ENCODE assay signal across 8 cellular contexts in genomic region chr11:68854273-68854958, GRCh38. TPM values are rescaled to one million over a fixed set of nuclear protein-coding genes. Genes with fewer than 3 reads are reported as not detected.
DNase-seq lines count a peak whose midpoint lies in the region; ATAC-seq and TF ChIP-seq lines count a peak whose summit lies in the region.

No MANE protein-coding gene starts in this region.

- no peak overlapping the region for H3K27ac Mint-ChIP-seq in CD4-positive, alpha-beta memory T cell
- H3K27ac Mint-ChIP-seq in WTC11 (no peak overlapping the region), progenitor cell of endocrine pancreas (no peak overlapping the region)
- no peak overlapping the region for H3K27ac Mint-ChIP-seq in stimulated activated naive B cell treated with anti-CD40 and anti-IgM and Interleukin-4, amounts not matched to agents 10 μg/mL and 1 μg/mL and 100 μg/mL, for 72 hours

- POLR2A ChIA-PET in CD4-positive, alpha-beta memory T cell (lab: Charles Lee; ENCODE audit: partially characterized antibody): interaction anchor here (0.8 to 2.5 kb wide), 2 partner anchors 11 to 14 kb away, joined by 4 to 16 read pairs; no protein-coding TSS in a partner anchor
- POLR2A ChIA-PET in WTC11 (lab: Charles Lee): interaction anchor here (0.7 to 1.5 kb wide), 3 partner anchors 10 to 19 kb away, joined by 3 to 6 read pairs (median 4); no protein-coding TSS in a partner anchor

- intact Hi-C loops in CD4-positive, alpha-beta memory T cell (cut with micrococcal nuclease): no loop called here

- H3K4me1 Mint-ChIP-seq in CD4-positive, alpha-beta memory T cell: peaks cover 0 to 11% (median 2%) of the 10 kb centered on the region in 4 donors
- H3K4me1 Mint-ChIP-seq in WTC11 (peaks cover 11% of the 10 kb centered on the region), progenitor cell of endocrine pancreas (ENCODE audit: low read depth) (no peaks in the 10 kb centered on the region)
- peaks cover 0 to 5% of the 10 kb centered on the region in 2 donors for H3K4me1 Mint-ChIP-seq in stimulated activated naive B cell treated with anti-CD40 and anti-IgM and Interleukin-4, amounts not matched to agents 10 μg/mL and 1 μg/mL and 100 μg/mL, for 72 hours

- H3K4me3 ChIP-seq in CD4-positive, alpha-beta memory T cell (ENCODE audit: low read length in 2 of 2): no peak overlapping the region
- H3K4me3 ChIP-seq in iPS-15b (ENCODE audit: low read depth, low read length): peak overlapping the region; percentile 81

- TF ChIP-seq CTCF in WTC11 (IDR thresholded peaks at IDR 0.05): no peak
- TF ChIP-seq CTCF in progenitor cell of endocrine pancreas (IDR thresholded peaks at IDR 0.05; ENCODE audit: unreplicated experiment): no peak

- H3K36me3 ChIP-seq in CD4-positive, alpha-beta memory T cell (ENCODE audit: insufficient read depth, low read length): no peaks in the 10 kb centered on the region
- H3K36me3 ChIP-seq in iPS-15b (ENCODE audit: control insufficient read depth, insufficient read depth, low read length): no peaks in the 10 kb centered on the region

- peak overlapping the region in 6 of 8 donors; percentile 16 to 70 (median 58) for H3K4me3 Mint-ChIP-seq in CD4-positive, alpha-beta memory T cell
- H3K4me3 Mint-ChIP-seq in WTC11 (peak overlapping the region; percentile 82), progenitor cell of endocrine pancreas (ENCODE audit: low read depth) (peak overlapping the region; percentile 35)
- H3K4me3 Mint-ChIP-seq in stimulated activated naive B cell treated with anti-CD40 and anti-IgM and Interleukin-4, amounts not matched to agents 10 μg/mL and 1 μg/mL and 100 μg/mL, for 72 hours: peak overlapping the region in 1 of 2 donors; percentile 21

- no peak overlapping the region for H3K27ac ChIP-seq in CD4-positive, alpha-beta memory T cell (ENCODE audit: low read depth, low read length)

- no peak for DNase-seq in CD4-positive, alpha-beta memory T cell
- DNase-seq in WTC11 (ENCODE audit: low spot score): no peak
- no peak for DNase-seq in progenitor cell of endocrine pancreas (ENCODE audit: low spot score, unreplicated experiment)
- DNase-seq in NCI-H1105 (lab: John Stamatoyannopoulos, UW): no peak
- DNase-seq in Ammon's horn (ENCODE audit: low spot score): no peak
- no peak for DNase-seq in activated effector memory CD4-positive, alpha-beta T cell treated with Interleukin-2 at 50 U/mL for 16 hours
- no peak for DNase-seq in stimulated activated naive B cell treated with anti-CD40 and anti-IgM and Interleukin-4, amounts not matched to agents 10 μg/mL and 1 μg/mL and 100 μg/mL, for 72 hours

- peak overlapping the region; percentile 24 for H3K9ac ChIP-seq in iPS-15b (ENCODE audit: low read depth, low read length)

- H3K9me3 Mint-ChIP-seq in CD4-positive, alpha-beta memory T cell: peaks cover 0 to 2% (median 0%) of the 10 kb centered on the region in 8 donors
- H3K9me3 Mint-ChIP-seq in WTC11 (peaks cover 7% of the 10 kb centered on the region), progenitor cell of endocrine pancreas (ENCODE audit: low read depth) (peaks cover 3% of the 10 kb centered on the region)
- no peaks in the 10 kb centered on the region for H3K9me3 Mint-ChIP-seq in stimulated activated naive B cell treated with anti-CD40 and anti-IgM and Interleukin-4, amounts not matched to agents 10 μg/mL and 1 μg/mL and 100 μg/mL, for 72 hours

- H3K36me3 Mint-ChIP-seq in CD4-positive, alpha-beta memory T cell: no peaks in the 10 kb centered on the region
- H3K36me3 Mint-ChIP-seq in WTC11: no peaks in the 10 kb centered on the region
- H3K36me3 Mint-ChIP-seq in progenitor cell of endocrine pancreas (ENCODE audit: insufficient read depth): no peaks in the 10 kb centered on the region
- H3K36me3 Mint-ChIP-seq in stimulated activated naive B cell treated with anti-CD40 and anti-IgM and Interleukin-4, amounts not matched to agents 10 μg/mL and 1 μg/mL and 100 μg/mL, for 72 hours: no peaks in the 10 kb centered on the region

- peaks cover 18 to 21% of the 10 kb centered on the region in 2 donors for H3K27me3 Mint-ChIP-seq in CD4-positive, alpha-beta memory T cell
- peaks cover 26% of the 10 kb centered on the region for H3K27me3 Mint-ChIP-seq in WTC11 (ENCODE audit: low read depth)
- peaks cover 29% of the 10 kb centered on the region for H3K27me3 Mint-ChIP-seq in progenitor cell of endocrine pancreas
- H3K27me3 Mint-ChIP-seq in stimulated activated naive B cell treated with anti-CD40 and anti-IgM and Interleukin-4, amounts not matched to agents 10 μg/mL and 1 μg/mL and 100 μg/mL, for 72 hours: peaks cover 19 to 22% of the 10 kb centered on the region in 2 donors

- H3K27me3 ChIP-seq in CD4-positive, alpha-beta memory T cell (ENCODE audit: insufficient read depth, low read length): peaks cover 13% of the 10 kb centered on the region
- H3K27me3 ChIP-seq in iPS-15b (ENCODE audit: control insufficient read depth, insufficient read depth, low read length): peaks cover 11% of the 10 kb centered on the region

- ATAC-seq in WTC11: peak; percentile 38
- ATAC-seq in stimulated activated naive B cell treated with anti-CD40 and anti-IgM and Interleukin-4, amounts not matched to agents 10 μg/mL and 1 μg/mL and 100 μg/mL, for 72 hours (replicated peaks): no peak

- H3K9me3 ChIP-seq in CD4-positive, alpha-beta memory T cell (ENCODE audit: control insufficient read depth in 1 of 2, low read length in 2 of 2): no peaks in the 10 kb centered on the region
- H3K9me3 ChIP-seq in iPS-15b (ENCODE audit: control insufficient read depth, insufficient read depth, low read length): no peaks in the 10 kb centered on the region

- peaks cover 11% of the 10 kb centered on the region for H3K4me1 ChIP-seq in CD4-positive, alpha-beta memory T cell (ENCODE audit: insufficient read depth, low read length)
- H3K4me1 ChIP-seq in iPS-15b (ENCODE audit: control insufficient read depth, insufficient read depth, low read length): peaks cover 3% of the 10 kb centered on the region

- CTCF ChIA-PET in CD4-positive, alpha-beta memory T cell (lab: Charles Lee; ENCODE audit: partially characterized antibody): interaction anchor here (0.7 to 2.8 kb wide), 4 partner anchors 10 to 222 kb away, joined by 4 to 22 read pairs (median 8); no protein-coding TSS in a partner anchor
- CTCF ChIA-PET in WTC11 (lab: Charles Lee): interaction anchor here (0.5 to 1.7 kb wide), 9 partner anchors 10 to 618 kb away, joined by 3 to 8 read pairs (median 4); no protein-coding TSS in a partner anchor

TF ChIP-seq in WTC11, 78 proteins besides CTCF, POLR2A, EP300 and RAD21 (continues in another document):
- TF ChIP-seq ATF6 (CRISPR knock-in tag; IDR thresholded peaks at IDR 0.05): no peak
- TF ChIP-seq CDX4 (CRISPR knock-in tag; IDR thresholded peaks at IDR 0.05; ENCODE audit: borderline replicate concordance): no peak
- no peak for TF ChIP-seq SMAD3 (CRISPR knock-in tag; IDR thresholded peaks at IDR 0.05; ENCODE audit: borderline replicate concordance)
- TF ChIP-seq ETV6 (CRISPR knock-in tag; IDR thresholded peaks at IDR 0.05): no peak
- TF ChIP-seq ZNF396 (CRISPR knock-in tag; IDR thresholded peaks at IDR 0.05; ENCODE audit: borderline replicate concordance): no peak
- no peak for TF ChIP-seq ERG (CRISPR knock-in tag; IDR thresholded peaks at IDR 0.05)

RNA-seq across cellular contexts. Expression of gene CPT1A, which starts 12.7 kb away (rescaled TPM):
- total RNA-seq in CD4-positive, alpha-beta memory T cell: 10 to 100 TPM; 29.3 to 35.5 TPM
- polyA plus RNA-seq in CD4-positive, alpha-beta memory T cell: 1 to 10 TPM; 7.5 to 7.7 TPM
- 18.4 to 28.1 TPM (median 20.3 TPM) in 3 replicates for total RNA-seq in WTC11 (2021)
- total RNA-seq in progenitor cell of endocrine pancreas: 3.8 and 5.7 TPM in 2 replicates

RNA-seq across cellular contexts. Expression of gene MRPL21, which starts 49.2 kb away (rescaled TPM):
- total RNA-seq in CD4-positive, alpha-beta memory T cell: 10 to 100 TPM; 36.2 to 37.3 TPM
- polyA plus RNA-seq in CD4-positive, alpha-beta memory T cell: 100 to 1,000 TPM; 105 to 151 TPM
- total RNA-seq in WTC11 (2021) (80.1 to 83.6 TPM (median 82.3 TPM) in 3 replicates), progenitor cell of endocrine pancreas (51.4 and 54.0 TPM in 2 replicates)

RNA-seq across cellular contexts. Expression of gene IGHMBP2, which starts 49.3 kb away (rescaled TPM):
- 10 to 100 TPM; 36.8 to 37.6 TPM for total RNA-seq in CD4-positive, alpha-beta memory T cell
- 1 to 10 TPM; 3.8 to 8.7 TPM for polyA plus RNA-seq in CD4-positive, alpha-beta memory T cell
- total RNA-seq in WTC11 (2021) (17.8 to 22.5 TPM (median 19.3 TPM) in 3 replicates), progenitor cell of endocrine pancreas (30.6 and 30.8 TPM in 2 replicates)
